Comparison of ENCODE assay signal across 1 cellular context in genomic region chr14:102362084-102362483, GRCh38.
TF ChIP-seq lines count a peak whose summit lies in the region.

No MANE protein-coding gene starts in this region.

TF ChIP-seq in SK-N-SH, 30 proteins besides CTCF, POLR2A, EP300 and RAD21:
- TF ChIP-seq SIN3A (IDR thresholded peaks at IDR 0.05; ENCODE audit: borderline replicate concordance, low read depth, low read length) (no peak), RCOR1 (IDR thresholded peaks at IDR 0.05; ENCODE audit: low read length) (no peak), ZBTB33 (IDR thresholded peaks at IDR 0.05; ENCODE audit: borderline replicate concordance, low read depth) (no peak), IRF3 (IDR thresholded peaks at IDR 0.05; ENCODE audit: low read depth, low read length) (no peak), MAX (IDR thresholded peaks at IDR 0.05; ENCODE audit: low read depth) (no peak), NFIC (IDR thresholded peaks at IDR 0.05; ENCODE audit: borderline replicate concordance) (no peak)
TF ChIP-seq in SK-N-SH: peak in this region for 0.
